Comparison of ENCODE assay signal across 15 cellular contexts in the genomic region with DNA sequence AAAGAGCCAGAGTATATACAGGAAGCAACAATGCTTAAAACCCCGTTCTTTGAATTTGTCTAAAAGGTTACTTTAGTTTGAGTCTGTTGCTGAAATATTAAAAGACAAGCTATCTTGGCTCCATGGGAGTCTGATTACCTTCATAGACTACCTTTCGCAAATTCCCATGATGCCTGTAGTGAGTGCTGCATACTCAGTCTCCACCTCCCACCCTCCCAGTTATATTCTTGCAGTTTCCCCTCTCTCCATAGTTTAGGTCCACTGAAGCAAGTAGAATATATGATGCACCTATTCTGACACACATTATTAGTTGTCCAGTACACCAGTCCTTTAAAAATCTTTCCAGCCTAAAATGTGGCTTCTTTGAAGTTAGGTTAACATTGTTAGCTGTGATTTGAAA. TPM values are rescaled to one million over a fixed set of nuclear protein-coding genes. Genes with fewer than 3 reads are reported as not detected.
DNase-seq lines count a peak whose midpoint lies in the region; ATAC-seq and TF ChIP-seq lines count a peak whose summit lies in the region.
"Had no signal": no experiment of that assay in that cellular context is flagged by ENCODE, and none has a peak within 500 bp of the region (broad histone marks: within the 10 kb centered on the region; RNA-seq: fewer than 3 reads in every experiment).

No MANE protein-coding gene starts in this region.

- H3K4me1 ChIP-seq in HUES48 (ENCODE audit: control insufficient read depth, insufficient read depth, low read length) (peaks cover 27% of the 10 kb centered on the region; the same call in 1 of the 2 replicates), spleen (peaks cover 0 to 24% (median 0%) of the 10 kb centered on the region in 6 donors)
- H3K4me1 ChIP-seq: psoas muscle had no signal

- ATAC-seq in activated CD4-positive, alpha-beta T cell treated with anti-CD3 and anti-CD28 coated beads for 36 hours, result no peak
- no peak for ATAC-seq in HG03108 (IDR thresholded peaks at IDR 0.05; ENCODE audit: unreplicated experiment)
- ATAC-seq: mucosa of descending colon, psoas muscle had no signal

- no peak overlapping the region for H3K9ac ChIP-seq in HUES48 (ENCODE audit: low read depth, low read length)

- no peaks in the 10 kb centered on the region for H3K9me3 ChIP-seq in HUES48 (ENCODE audit: control insufficient read depth, insufficient read depth, low read length)
- no peaks in the 10 kb centered on the region for H3K9me3 ChIP-seq in spleen
- H3K9me3 ChIP-seq: mucosa of descending colon, psoas muscle, stomach had no signal

- H3K27me3 Mint-ChIP-seq in activated CD4-positive, alpha-beta T cell treated with anti-CD3 and anti-CD28 coated beads for 36 hours, result no peaks in the 10 kb centered on the region
- peaks cover 42% of the 10 kb centered on the region for H3K27me3 Mint-ChIP-seq in nephron (ENCODE audit: low read depth)

- H3K9me3 Mint-ChIP-seq in activated CD4-positive, alpha-beta T cell treated with anti-CD3 and anti-CD28 coated beads for 36 hours (ENCODE audit: low read depth), result no peaks in the 10 kb centered on the region
- no peaks in the 10 kb centered on the region for H3K9me3 Mint-ChIP-seq in nephron

- no peaks in the 10 kb centered on the region for H3K36me3 Mint-ChIP-seq in activated CD4-positive, alpha-beta T cell treated with anti-CD3 and anti-CD28 coated beads for 36 hours (ENCODE audit: low read depth)
- H3K36me3 Mint-ChIP-seq in nephron (ENCODE audit: low read depth), result no peaks in the 10 kb centered on the region

- no peak for DNase-seq in activated CD4-positive, alpha-beta T cell treated with anti-CD3 and anti-CD28 coated beads for 36 hours
- no peak for DNase-seq in activated CD4-positive, alpha-beta T cell treated with anti-CD3 and anti-CD28 coated beads, Interleukin-2, amount 50 U/mL, for 4 hours
- DNase-seq in caudate nucleus (lab: John Stamatoyannopoulos, UW), result peak in 2 of 61 donors; percentile 4 to 50
- no peak for DNase-seq in T-helper 9 cell
- no peak for DNase-seq in spleen
- DNase-seq: activated CD8-positive, alpha-beta memory T cell treated with anti-CD3 and anti-CD28 coated beads, Interleukin-2, amount 50 U/mL, for 4 hours; amniotic stem cell; Karpas-422; mucosa of descending colon; NCI-H1105 treated with DMSO at 0.1 percent for 48 hours; psoas muscle; stomach had no signal

- H3K27ac ChIP-seq in HUES48 (ENCODE audit: low read depth, low read length) (no peak overlapping the region), caudate nucleus (ENCODE audit: low read depth, low read length) (peak overlapping the region; percentile 52), spleen (no peak overlapping the region)
- H3K27ac ChIP-seq: psoas muscle, stomach had no signal

- no peak for TF ChIP-seq CTCF in nephron (IDR thresholded peaks at IDR 0.05; ENCODE audit: unreplicated experiment in 3 of 3)
- TF ChIP-seq CTCF in spleen (IDR thresholded peaks at IDR 0.05 in 8 of 11, conservative IDR thresholded peaks at IDR 0.05 in 3 of 11), result no peak

- WGBS in spleen, 5 donors, result 66 to 93% (median 85%) methylated on average over 2 of the region's 2 CpGs

- H3K4me3 Mint-ChIP-seq in activated CD4-positive, alpha-beta T cell treated with anti-CD3 and anti-CD28 coated beads for 36 hours, result peak overlapping the region; percentile 87
- H3K4me3 Mint-ChIP-seq in nephron, result peak overlapping the region; percentile 90 to 97 (median 93)

- no peak overlapping the region for H3K27ac Mint-ChIP-seq in activated CD4-positive, alpha-beta T cell treated with anti-CD3 and anti-CD28 coated beads for 36 hours
- no peak overlapping the region for H3K27ac Mint-ChIP-seq in nephron

- CTCF ChIA-PET in activated CD4-positive, alpha-beta T cell treated with anti-CD3 and anti-CD28 coated beads for 36 hours (lab: Charles Lee), result no interaction called here

- H3K36me3 ChIP-seq in HUES48 (ENCODE audit: control insufficient read depth, insufficient read depth, low read length) (no peaks in the 10 kb centered on the region), spleen (no peaks in the 10 kb centered on the region)
- H3K36me3 ChIP-seq: stomach had no signal

- POLR2A ChIA-PET in activated CD4-positive, alpha-beta T cell treated with anti-CD3 and anti-CD28 coated beads for 36 hours (lab: Charles Lee), result no interaction called here

- H3K27me3 ChIP-seq in HUES48 (ENCODE audit: control insufficient read depth, insufficient read depth, low read length), result peaks cover 22% of the 10 kb centered on the region
- peaks cover 0 to 31% (median 21%) of the 10 kb centered on the region in 7 donors for H3K27me3 ChIP-seq in spleen (replicated peaks in 1 of 7)

- TF ChIP-seq POLR2A in spleen (IDR thresholded peaks at IDR 0.05), result no peak

- peaks cover 38% of the 10 kb centered on the region for H3K4me1 Mint-ChIP-seq in activated CD4-positive, alpha-beta T cell treated with anti-CD3 and anti-CD28 coated beads for 36 hours
- peaks cover 7% of the 10 kb centered on the region for H3K4me1 Mint-ChIP-seq in nephron

- intact Hi-C loops in activated CD4-positive, alpha-beta T cell treated with anti-CD3 and anti-CD28 coated beads for 36 hours (cut with DNase I, micrococcal nuclease), result loop anchor here (10.0 kb wide), 5 partner anchors 58 to 1112 kb away; a partner anchor contains a TSS
- intact Hi-C loops in spleen (cut with DNase I; ENCODE audit: low total_unique reads), result no loop called here

- H3K4me3 ChIP-seq in HUES48 (ENCODE audit: low read depth, low read length), result peak overlapping the region; percentile 87
- H3K4me3 ChIP-seq in spleen, result no peak overlapping the region
- H3K4me3 ChIP-seq: mucosa of descending colon, psoas muscle, stomach had no signal

RNA-seq across cellular contexts. Expression of a gene that starts 2.4 kb away (rescaled TPM):
- 1 to 10 TPM; 6.2 to 7.3 TPM for total RNA-seq in activated CD4-positive, alpha-beta T cell treated with anti-CD3 and anti-CD28 coated beads for 36 hours
- 10 to 100 TPM in 3 of 7 donors, 1 to 10 TPM in 4; 4.8 to 16.8 (median 9.2) TPM for total RNA-seq in spleen
- polyA plus RNA-seq in spleen, result 1 to 10 TPM; 1.6 to 1.7 (median 1.6) TPM
